1 cellular context compared by ENCODE assay signal in the genomic region with DNA sequence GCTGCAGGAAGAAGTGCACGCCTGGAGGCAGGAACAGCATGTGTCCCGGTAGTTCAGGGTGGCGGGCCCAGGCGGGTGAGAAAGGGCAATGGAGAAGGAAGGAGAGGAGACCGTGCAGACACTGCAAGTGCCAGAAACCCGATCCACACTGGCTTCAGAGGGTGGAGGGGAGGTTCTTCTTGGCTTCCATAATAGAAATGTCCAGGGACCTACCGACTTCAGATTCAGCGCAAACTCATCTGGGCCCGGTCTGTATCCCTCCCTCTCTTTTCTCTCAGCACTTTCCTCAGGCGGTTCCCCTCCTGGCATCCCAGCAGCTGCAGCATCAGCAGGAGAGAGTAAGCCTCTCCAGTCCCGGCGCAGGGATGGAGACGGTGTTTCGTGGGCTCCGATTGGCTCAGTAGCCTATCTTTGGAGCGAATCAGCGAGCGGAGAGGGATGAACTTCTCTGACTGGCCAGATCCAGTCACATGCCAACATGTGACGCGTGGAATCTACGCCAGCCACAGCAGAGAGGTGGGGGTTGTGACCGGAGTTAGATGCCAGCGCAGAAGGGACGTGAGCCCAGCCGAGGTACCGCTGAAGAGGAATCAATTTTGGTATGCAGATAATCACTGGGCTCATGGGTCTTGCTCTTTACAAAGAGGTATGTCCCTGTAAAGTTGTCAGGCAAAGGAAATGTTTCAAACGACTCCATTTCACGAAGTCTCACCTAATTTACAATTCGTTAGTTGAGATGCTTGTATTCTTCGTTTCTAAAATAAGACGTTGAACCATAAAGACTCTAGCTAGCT.
TF ChIP-seq lines count a peak whose summit lies in the region.

No MANE protein-coding gene starts in this region.

TF ChIP-seq in HEK293, 187 proteins besides CTCF, POLR2A, EP300 and RAD21 (continued from another document):
- no peak for TF ChIP-seq ZNF701 (tag by site-specific recombination; IDR thresholded peaks at IDR 0.05)
- TF ChIP-seq, protein P1, sequence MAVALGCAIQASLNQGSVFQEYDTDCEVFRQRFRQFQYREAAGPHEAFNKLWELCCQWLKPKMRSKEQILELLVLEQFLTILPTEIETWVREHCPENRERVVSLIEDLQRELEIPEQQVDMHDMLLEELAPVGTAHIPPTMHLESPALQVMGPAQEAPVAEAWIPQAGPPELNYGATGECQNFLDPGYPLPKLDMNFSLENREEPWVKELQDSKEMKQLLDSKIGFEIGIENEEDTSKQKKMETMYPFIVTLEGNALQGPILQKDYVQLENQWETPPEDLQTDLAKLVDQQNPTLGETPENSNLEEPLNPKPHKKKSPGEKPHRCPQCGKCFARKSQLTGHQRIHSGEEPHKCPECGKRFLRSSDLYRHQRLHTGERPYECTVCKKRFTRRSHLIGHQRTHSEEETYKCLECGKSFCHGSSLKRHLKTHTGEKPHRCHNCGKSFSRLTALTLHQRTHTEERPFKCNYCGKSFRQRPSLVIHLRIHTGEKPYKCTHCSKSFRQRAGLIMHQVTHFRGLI (tag by site-specific recombination; IDR thresholded peaks at IDR 0.05) = no peak
- TF ChIP-seq ZNF571 (tag by site-specific recombination; IDR thresholded peaks at IDR 0.05) = no peak
- TF ChIP-seq ZNF610 (tag by site-specific recombination; IDR thresholded peaks at IDR 0.05; ENCODE audit: borderline replicate concordance) = no peak
- peak; percentile 95 for TF ChIP-seq IKZF3 (tag by site-specific recombination; IDR thresholded peaks at IDR 0.05)
- TF ChIP-seq KLF8 (tag by site-specific recombination; IDR thresholded peaks at IDR 0.05) = peak; percentile 34; the same call in 1 of the 2 replicates
- TF ChIP-seq ZNF692 (tag by site-specific recombination; IDR thresholded peaks at IDR 0.05) = peak; percentile 86
- no peak for TF ChIP-seq ZNF670 (tag by site-specific recombination; IDR thresholded peaks at IDR 0.05; ENCODE audit: low read depth)
- no peak for TF ChIP-seq ZNF292 (tag by site-specific recombination; IDR thresholded peaks at IDR 0.05; ENCODE audit: borderline replicate concordance, low read depth)
- no peak for TF ChIP-seq ZNF350 (tag by site-specific recombination; IDR thresholded peaks at IDR 0.05)
- no peak for TF ChIP-seq ZNF785 (tag by site-specific recombination; IDR thresholded peaks at IDR 0.05)
- TF ChIP-seq ZNF596 (tag by site-specific recombination; IDR thresholded peaks at IDR 0.05) = no peak
- no peak for TF ChIP-seq ZNF510 (tag by site-specific recombination; IDR thresholded peaks at IDR 0.05; ENCODE audit: insufficient replicate concordance)
- peak; percentile 53; the same call in 1 of the 2 replicates for TF ChIP-seq HIC1 (tag by site-specific recombination; IDR thresholded peaks at IDR 0.05)
- TF ChIP-seq ZNF19 (tag by site-specific recombination; IDR thresholded peaks at IDR 0.05; ENCODE audit: low read depth) = no peak
- TF ChIP-seq ZNF544 (tag by site-specific recombination; IDR thresholded peaks at IDR 0.05) = no peak
- TF ChIP-seq, protein P2, sequence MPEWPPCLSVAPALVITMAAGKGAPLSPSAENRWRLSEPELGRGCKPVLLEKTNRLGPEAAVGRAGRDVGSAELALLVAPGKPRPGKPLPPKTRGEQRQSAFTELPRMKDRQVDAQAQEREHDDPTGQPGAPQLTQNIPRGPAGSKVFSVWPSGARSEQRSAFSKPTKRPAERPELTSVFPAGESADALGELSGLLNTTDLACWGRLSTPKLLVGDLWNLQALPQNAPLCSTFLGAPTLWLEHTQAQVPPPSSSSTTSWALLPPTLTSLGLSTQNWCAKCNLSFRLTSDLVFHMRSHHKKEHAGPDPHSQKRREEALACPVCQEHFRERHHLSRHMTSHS (tag by site-specific recombination; IDR thresholded peaks at IDR 0.05) = no peak
- no peak for TF ChIP-seq ZNF248 (tag by site-specific recombination; IDR thresholded peaks at IDR 0.05)
- TF ChIP-seq KLF10 (tag by site-specific recombination; IDR thresholded peaks at IDR 0.05) = peak; percentile 49; the same call in 1 of the 2 replicates
- TF ChIP-seq, protein P3, sequence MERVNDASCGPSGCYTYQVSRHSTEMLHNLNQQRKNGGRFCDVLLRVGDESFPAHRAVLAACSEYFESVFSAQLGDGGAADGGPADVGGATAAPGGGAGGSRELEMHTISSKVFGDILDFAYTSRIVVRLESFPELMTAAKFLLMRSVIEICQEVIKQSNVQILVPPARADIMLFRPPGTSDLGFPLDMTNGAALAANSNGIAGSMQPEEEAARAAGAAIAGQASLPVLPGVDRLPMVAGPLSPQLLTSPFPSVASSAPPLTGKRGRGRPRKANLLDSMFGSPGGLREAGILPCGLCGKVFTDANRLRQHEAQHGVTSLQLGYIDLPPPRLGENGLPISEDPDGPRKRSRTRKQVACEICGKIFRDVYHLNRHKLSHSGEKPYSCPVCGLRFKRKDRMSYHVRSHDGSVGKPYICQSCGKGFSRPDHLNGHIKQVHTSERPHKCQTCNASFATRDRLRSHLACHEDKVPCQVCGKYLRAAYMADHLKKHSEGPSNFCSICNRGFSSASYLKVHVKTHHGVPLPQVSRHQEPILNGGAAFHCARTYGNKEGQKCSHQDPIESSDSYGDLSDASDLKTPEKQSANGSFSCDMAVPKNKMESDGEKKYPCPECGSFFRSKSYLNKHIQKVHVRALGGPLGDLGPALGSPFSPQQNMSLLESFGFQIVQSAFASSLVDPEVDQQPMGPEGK (tag by site-specific recombination; IDR thresholded peaks at IDR 0.05) = peak; percentile 46
- TF ChIP-seq EGR2 (tag by site-specific recombination; IDR thresholded peaks at IDR 0.05; ENCODE audit: low read depth) = no peak
- peak; percentile 75 for TF ChIP-seq ZNF629 (tag by site-specific recombination; IDR thresholded peaks at IDR 0.05)
- peak; percentile 73; the same call in 1 of the 2 replicates for TF ChIP-seq SP7 (tag by site-specific recombination; IDR thresholded peaks at IDR 0.05)
- TF ChIP-seq GLI2 (tag by site-specific recombination; IDR thresholded peaks at IDR 0.05; ENCODE audit: borderline replicate concordance, low read depth) = no peak
- TF ChIP-seq WT1 (tag by site-specific recombination; IDR thresholded peaks at IDR 0.05) = peak; percentile 41; the same call in 1 of the 2 replicates
- TF ChIP-seq ZNF155 (tag by site-specific recombination; IDR thresholded peaks at IDR 0.05) = no peak
- TF ChIP-seq ZBTB20 (tag by site-specific recombination; IDR thresholded peaks at IDR 0.05) = peak; percentile 67; the same call in 1 of the 2 replicates
- no peak for TF ChIP-seq ZNF132 (tag by site-specific recombination; IDR thresholded peaks at IDR 0.05; ENCODE audit: borderline replicate concordance)
- TF ChIP-seq ZNF324 (tag by site-specific recombination; IDR thresholded peaks at IDR 0.05) = no peak
- no peak for TF ChIP-seq MYNN (tag by site-specific recombination; IDR thresholded peaks at IDR 0.05; ENCODE audit: borderline replicate concordance)
- TF ChIP-seq ZNF335 (tag by site-specific recombination; conservative IDR thresholded peaks at IDR 0.05) = peak; percentile 84
- no peak for TF ChIP-seq TCF7L2 (IDR thresholded peaks at IDR 0.05; ENCODE audit: borderline replicate concordance, low read depth, low read length)
- no peak for TF ChIP-seq ZNF23 (tag by site-specific recombination; IDR thresholded peaks at IDR 0.05; ENCODE audit: borderline replicate concordance)
- TF ChIP-seq SETDB1 (IDR thresholded peaks at IDR 0.05; ENCODE audit: insufficient read length, low read length) = peak; percentile 34
- TF ChIP-seq ZNF121 (tag by site-specific recombination; IDR thresholded peaks at IDR 0.05) = peak; percentile 77
- no peak for TF ChIP-seq ZNF404 (tag by site-specific recombination; IDR thresholded peaks at IDR 0.05)
- TF ChIP-seq ZIC2 (tag by site-specific recombination; IDR thresholded peaks at IDR 0.05) = peak; percentile 79
- TF ChIP-seq ZNF280C (tag by site-specific recombination; IDR thresholded peaks at IDR 0.05) = no peak
- TF ChIP-seq ZNF660 (tag by site-specific recombination; IDR thresholded peaks at IDR 0.05) = peak; percentile 51
- peak; percentile 64; the same call in 1 of the 2 replicates for TF ChIP-seq KLF16 (tag by site-specific recombination; IDR thresholded peaks at IDR 0.05)
- peak; percentile 55; the same call in 1 of the 2 replicates for TF ChIP-seq ZNF600 (tag by site-specific recombination; IDR thresholded peaks at IDR 0.05)
